ENCODE assay signal across 24 cellular contexts in the genomic region with DNA sequence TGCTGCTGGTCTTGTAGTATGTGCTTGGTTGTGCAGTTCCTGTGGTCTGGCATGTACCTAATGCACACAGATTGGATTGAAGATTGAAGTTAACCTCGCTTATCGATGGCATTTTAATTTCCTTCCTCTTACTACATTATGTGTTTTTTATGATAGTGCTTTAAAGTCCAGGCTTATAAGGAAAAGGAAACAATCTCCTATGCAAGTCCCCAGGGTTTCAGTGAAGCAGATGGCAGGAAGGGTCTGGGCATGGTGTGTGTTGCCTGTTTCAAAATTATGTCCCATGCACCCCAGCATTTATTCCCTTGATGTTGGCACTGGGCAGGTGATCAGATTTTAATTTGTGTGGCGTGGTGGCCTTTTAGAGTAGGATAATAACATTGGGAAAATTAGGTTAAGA.
"Had no signal": no experiment of that assay in that cellular context is flagged by ENCODE, and none has a peak within 500 bp of the region (broad histone marks: within the 10 kb centered on the region; RNA-seq: fewer than 3 reads in every experiment).

No MANE protein-coding gene starts in this region.

- H3K27ac Mint-ChIP-seq: activated CD4-positive, alpha-beta memory T cell treated with anti-CD3 and anti-CD28 coated beads, Interleukin-2, amount 10 ng/mL, durations not matched to agents 7 days and 5 days; activated CD4-positive, alpha-beta T cell treated with anti-CD3 and anti-CD28 coated beads for 36 hours; activated naive CD8-positive, alpha-beta T cell treated with anti-CD3 and anti-CD28 coated beads, Interleukin-2, amount 10 ng/mL, durations not matched to agents 7 days and 5 days; activated T-helper 2 cell treated with anti-CD3 and anti-CD28 coated beads, Interferon-gamma antibody, Interleukin-2, Interleukin-4, amounts not matched to agents 10 μg/mL and 5 μg/mL and 100 μg/mL, durations not matched to agents 14 hours and 24 hours and 36 hours; T-helper 17 cell had no signal

- H3K4me1 Mint-ChIP-seq: activated CD4-positive, alpha-beta memory T cell treated with anti-CD3 and anti-CD28 coated beads, Interleukin-2, amount 10 ng/mL, durations not matched to agents 7 days and 5 days; activated CD4-positive, alpha-beta T cell treated with anti-CD3 and anti-CD28 coated beads for 36 hours; activated naive CD8-positive, alpha-beta T cell treated with anti-CD3 and anti-CD28 coated beads, Interleukin-2, amount 10 ng/mL, durations not matched to agents 7 days and 5 days; T-helper 17 cell had no signal

- H3K4me3 ChIP-seq: adrenal gland, SJSA1 had no signal

- H3K27ac ChIP-seq: adrenal gland, SJSA1, WERI-Rb-1 had no signal

- H3K9me3 ChIP-seq: adrenal gland, SJSA1 had no signal

- H3K27me3 ChIP-seq: adrenal gland, SJSA1 had no signal

- H3K4me1 ChIP-seq: adrenal gland, SJSA1 had no signal

- H3K4me3 Mint-ChIP-seq: activated CD4-positive, alpha-beta memory T cell treated with anti-CD3 and anti-CD28 coated beads, Interleukin-2, amount 10 ng/mL, durations not matched to agents 7 days and 5 days; activated CD4-positive, alpha-beta T cell treated with anti-CD3 and anti-CD28 coated beads for 36 hours; activated naive CD8-positive, alpha-beta T cell treated with anti-CD3 and anti-CD28 coated beads, Interleukin-2, amount 10 ng/mL, durations not matched to agents 7 days and 5 days; T-helper 17 cell had no signal

- H3K36me3 ChIP-seq: adrenal gland, SJSA1, WERI-Rb-1 had no signal

- H3K9me3 Mint-ChIP-seq: activated CD4-positive, alpha-beta memory T cell treated with anti-CD3 and anti-CD28 coated beads, Interleukin-2, amount 10 ng/mL, durations not matched to agents 7 days and 5 days; activated T-helper 2 cell treated with anti-CD3 and anti-CD28 coated beads, Interferon-gamma antibody, Interleukin-2, Interleukin-4, amounts not matched to agents 10 μg/mL and 5 μg/mL and 100 μg/mL, durations not matched to agents 14 hours and 24 hours and 36 hours had no signal

- ATAC-seq: activated CD4-positive, alpha-beta T cell treated with anti-CD3 and anti-CD28 coated beads for 36 hours; PC-3; T-helper 17 cell had no signal

- DNase-seq: activated CD4-positive, alpha-beta memory T cell treated with anti-CD3 and anti-CD28 coated beads, Interleukin-2, amount 10 ng/mL, durations not matched to agents 7 days and 5 days; activated CD4-positive, alpha-beta T cell treated with anti-CD3 and anti-CD28 coated beads for 36 hours; activated CD4-positive, alpha-beta T cell treated with anti-CD3 and anti-CD28 coated beads, Interleukin-2, amount 50 U/mL, for 1 hour; activated naive CD4-positive, alpha-beta T cell treated with anti-CD3 and anti-CD28 coated beads, Interleukin-2, amount 50 U/mL, for 16 hours; activated naive CD8-positive, alpha-beta T cell treated with anti-CD3 and anti-CD28 coated beads, Interleukin-2, amount 10 ng/mL, durations not matched to agents 7 days and 5 days; activated T-cell treated with anti-CD3 and anti-CD28 coated beads for 4 hours; activated T-cell treated with anti-CD3 and anti-CD28 coated beads, Interleukin-2, amount 50 U/mL, for 48 hours; adrenal gland; anterior cingulate cortex; MM.1S; NCI-H1105; NCI-H1436; NCI-H1694 treated with DMSO at 0.1 percent for 48 hours; NCI-H2029 treated with DMSO at 0.1 percent for 48 hours; NCI-H446; NCI-H524; PC-3; SHP77; T-helper 17 cell; T-helper 9 cell; WERI-Rb-1 had no signal

- H3K36me3 Mint-ChIP-seq: activated naive CD8-positive, alpha-beta T cell treated with anti-CD3 and anti-CD28 coated beads, Interleukin-2, amount 10 ng/mL, durations not matched to agents 7 days and 5 days had no signal

- FAIRE-seq: RCC 7860 had no signal
